8 cellular contexts compared by ENCODE assay signal in the genomic region with DNA sequence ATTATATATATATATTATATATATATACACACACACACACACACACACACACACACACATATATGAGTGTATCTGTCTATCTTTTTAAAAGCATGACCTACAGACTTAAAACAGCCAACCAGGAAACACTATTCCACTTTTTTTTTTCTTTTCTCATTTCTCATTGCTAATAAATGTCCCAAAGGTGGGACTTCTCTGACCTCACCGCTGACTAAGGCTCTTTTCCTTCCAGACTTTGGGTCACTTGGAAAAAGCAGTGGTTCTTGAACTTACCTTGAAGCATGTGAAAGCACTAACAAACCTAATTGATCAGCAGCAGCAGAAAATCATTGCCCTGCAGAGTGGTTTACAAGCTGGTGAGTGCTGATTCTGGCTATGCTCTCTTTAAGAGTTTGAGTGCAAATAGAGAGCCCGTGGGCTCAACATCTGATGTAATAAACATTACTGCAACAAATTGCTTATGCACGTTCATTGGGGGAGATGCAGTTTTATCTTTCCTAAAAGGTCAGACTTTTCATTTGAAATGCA. TPM values are rescaled to one million over a fixed set of nuclear protein-coding genes. Genes with fewer than 3 reads are reported as not detected.
A peak's percentile ranks its signal among the peaks of the same experiment; 100 is the strongest.
DNase-seq lines count a peak whose midpoint lies in the region; ATAC-seq, FAIRE-seq and TF ChIP-seq lines count a peak whose summit lies in the region.

No MANE protein-coding gene starts in this region.

- H3K27ac Mint-ChIP-seq in endodermal cell: no peak overlapping the region

- H2BK5ac ChIP-seq in trophoblast cell (ENCODE audit: low read depth, low read length, poor library complexity): peak overlapping the region; percentile 66

- ATAC-seq in GM18909 (IDR thresholded peaks at IDR 0.05; ENCODE audit: poor library complexity, unreplicated experiment): no peak

- H4K91ac ChIP-seq in trophoblast cell (ENCODE audit: low read depth, low read length): no peak overlapping the region

- H3K4me1 ChIP-seq in OCI-LY3 (ENCODE audit: low read length): peaks cover 67% of the 10 kb centered on the region
- H3K4me1 ChIP-seq in endodermal cell (ENCODE audit: control insufficient read depth, insufficient read depth, low read length): peaks cover 6% of the 10 kb centered on the region
- H3K4me1 ChIP-seq in trophoblast cell (ENCODE audit: control insufficient read depth in 1 of 2, insufficient read depth in 2 of 2, low read length in 2 of 2): peaks cover 19 to 30% of the 10 kb centered on the region in 2 experiments

- H3K9me3 ChIP-seq in OCI-LY3 (ENCODE audit: insufficient read depth, low read length): no peaks in the 10 kb centered on the region
- H3K9me3 ChIP-seq in endodermal cell (ENCODE audit: control insufficient read depth, low read length): no peaks in the 10 kb centered on the region
- H3K9me3 ChIP-seq in trophoblast cell (ENCODE audit: insufficient read depth, low read depth, low read length): no peaks in the 10 kb centered on the region

- H3K9me3 Mint-ChIP-seq in endodermal cell: no peaks in the 10 kb centered on the region

- H2AK5ac ChIP-seq in trophoblast cell (ENCODE audit: low read length): no peak overlapping the region

- 61 to 71% methylated on average over 2 to 3 of the region's 3 CpGs for WGBS in endodermal cell (ENCODE audit: insufficient coverage in 1 of 2, insufficient read length in 1 of 2), 2 experiments
- no CpG with 5 or more reads among the region's 3 CpGs for WGBS in trophoblast cell (ENCODE audit: extremely low coverage, insufficient coverage, insufficient read length)

- H3K36me3 ChIP-seq in OCI-LY3 (replicated peaks; ENCODE audit: low read depth, low read length) (peaks cover 45% of the 10 kb centered on the region), endodermal cell (ENCODE audit: control insufficient read depth, insufficient read depth, low read length) (peaks cover 32% of the 10 kb centered on the region), trophoblast cell (ENCODE audit: control insufficient read depth in 1 of 2, insufficient read depth in 2 of 2, low read length in 2 of 2) (peaks cover 16 to 25% of the 10 kb centered on the region in 2 experiments)

- H3K4ac ChIP-seq in trophoblast cell (ENCODE audit: low read depth, low read length): peak overlapping the region; percentile 49

- no peak overlapping the region for H2BK120ac ChIP-seq in trophoblast cell (ENCODE audit: insufficient read depth, low read length, poor library complexity)

- no peak overlapping the region for H3K18ac ChIP-seq in trophoblast cell (ENCODE audit: low read length)

- peak; percentile 29 for DNase-seq in EH (ENCODE audit: low read depth)
- DNase-seq in endodermal cell: no peak
- DNase-seq in trophoblast cell: no peak
- DNase-seq in D721Med (ENCODE audit: insufficient read length, low spot score): no peak
- no peak for DNase-seq in Ammon's horn (ENCODE audit: low spot score)
- no peak for DNase-seq in SHP77 (lab: John Stamatoyannopoulos, UW)

- H3K4me3 ChIP-seq in OCI-LY3 (ENCODE audit: low read length) (peak overlapping the region; percentile 90), endodermal cell (ENCODE audit: low read length) (peak overlapping the region; percentile 95), trophoblast cell (ENCODE audit: low read depth, low read length) (peak overlapping the region; percentile 55)

- no peak overlapping the region for H2BK12ac ChIP-seq in trophoblast cell (ENCODE audit: low read length)

- peak overlapping the region; percentile 71 for H3K4me3 Mint-ChIP-seq in endodermal cell

- no peak overlapping the region for H4K8ac ChIP-seq in trophoblast cell (ENCODE audit: low read depth, low read length)

- H3K27me3 ChIP-seq in OCI-LY3 (ENCODE audit: low read depth, low read length) (peaks cover 51% of the 10 kb centered on the region), endodermal cell (ENCODE audit: control insufficient read depth, insufficient read depth, low read length, poor library complexity, severe bottlenecking) (peaks cover 9% of the 10 kb centered on the region), trophoblast cell (ENCODE audit: insufficient read depth, low read length) (no peaks in the 10 kb centered on the region)

- H2AFZ ChIP-seq in OCI-LY3 (ENCODE audit: low read depth, low read length): no peak overlapping the region
- no peak overlapping the region for H2AFZ ChIP-seq in trophoblast cell (ENCODE audit: insufficient read depth, low read length, poor library complexity)

- H4K12ac ChIP-seq in trophoblast cell (ENCODE audit: low read depth, low read length): no peak overlapping the region

- peak overlapping the region; percentile 92 for H3K4me2 ChIP-seq in OCI-LY3 (ENCODE audit: low read length)
- H3K4me2 ChIP-seq in trophoblast cell (ENCODE audit: low read length): peak overlapping the region; percentile 75

- peaks cover 11% of the 10 kb centered on the region; the same call in 1 of the 2 replicates for H4K20me1 ChIP-seq in OCI-LY3 (ENCODE audit: insufficient read depth, low read length)

- peaks cover 38% of the 10 kb centered on the region for H3K4me1 Mint-ChIP-seq in endodermal cell

- H3K27me3 Mint-ChIP-seq in endodermal cell (ENCODE audit: insufficient read depth): peaks cover 47% of the 10 kb centered on the region

- H3K79me2 ChIP-seq in OCI-LY3 (ENCODE audit: low read length) (peaks cover 4% of the 10 kb centered on the region; the same call in 1 of the 2 replicates), trophoblast cell (ENCODE audit: control insufficient read depth, insufficient read depth, low read length, poor library complexity) (peaks cover 35% of the 10 kb centered on the region)

- FAIRE-seq in D721Med (lab: Jason Lieb, UNC): no peak

- peaks cover 58% of the 10 kb centered on the region for H3K79me1 ChIP-seq in trophoblast cell (ENCODE audit: low read length)

- H3K27ac ChIP-seq in OCI-LY3 (ENCODE audit: low read length): no peak overlapping the region
- no peak overlapping the region for H3K27ac ChIP-seq in endodermal cell (ENCODE audit: low read depth, low read length)
- peak overlapping the region; percentile 59 for H3K27ac ChIP-seq in trophoblast cell (ENCODE audit: low read depth, low read length)

- H3K14ac ChIP-seq in trophoblast cell (ENCODE audit: low read length): no peak overlapping the region

- TF ChIP-seq CTCF in OCI-LY3 (IDR thresholded peaks at IDR 0.05; ENCODE audit: low read depth, low read length): no peak
- TF ChIP-seq CTCF in endodermal cell (conservative IDR thresholded peaks at IDR 0.05): no peak
- TF ChIP-seq CTCF in D721Med (IDR thresholded peaks at IDR 0.05; ENCODE audit: insufficient read depth, missing control alignments): no peak

- H3K9ac ChIP-seq in OCI-LY3 (ENCODE audit: low read length) (peak overlapping the region; percentile 26; the same call in 1 of the 2 replicates), endodermal cell (ENCODE audit: extremely low read depth, low read length, poor library complexity, severe bottlenecking) (peak overlapping the region; percentile 0), trophoblast cell (ENCODE audit: low read length) (peak overlapping the region; percentile 36)

- H3K23ac ChIP-seq in trophoblast cell (ENCODE audit: low read length): no peak overlapping the region

- H3K36me3 Mint-ChIP-seq in endodermal cell (ENCODE audit: low read depth): peaks cover 4% of the 10 kb centered on the region

RNA-seq across cellular contexts. Expression of gene BHLHE40, which starts 2.0 kb away (rescaled TPM):
- total RNA-seq in endodermal cell: 1 to 10 TPM; 2.6 to 2.9 TPM
- polyA plus RNA-seq in endodermal cell (2013, experiment 1 of 2): 8.3 TPM
- 14.0 TPM for polyA plus RNA-seq in endodermal cell (2013, experiment 2 of 2)
- 173 and 187 TPM in 2 replicates for polyA plus RNA-seq in trophoblast cell (2013)
